Comparison of ENCODE assay signal across 15 cellular contexts in genomic region chr2:20539776-20540586, GRCh38.
A peak's percentile ranks its signal among the peaks of the same experiment; 100 is the strongest.
DNase-seq lines count a peak whose midpoint lies in the region; ATAC-seq and TF ChIP-seq lines count a peak whose summit lies in the region.
"Had no signal": no experiment of that assay in that cellular context is flagged by ENCODE, and none has a peak within 500 bp of the region (broad histone marks: within the 10 kb centered on the region; RNA-seq: fewer than 3 reads in every experiment).

No MANE protein-coding gene starts in this region.

- TF ChIP-seq POLR2A in esophagus muscularis mucosa (IDR thresholded peaks at IDR 0.05; ENCODE audit: low read depth), result no peak

- intact Hi-C loops in esophagus muscularis mucosa (cut with DNase I), result no loop called here

- H3K36me3 Mint-ChIP-seq in HFFc6 (ENCODE audit: low read depth), result no peaks in the 10 kb centered on the region

- H3K27ac Mint-ChIP-seq in HFFc6, result peak overlapping the region; percentile 36; the same call in 1 of the 2 replicates
- H3K27ac Mint-ChIP-seq: activated T-cell treated with anti-CD3 and anti-CD28 coated beads, Interleukin-2, amount 50 U/mL, for 24 hours; B cell had no signal

- no peak overlapping the region for H3K4me3 ChIP-seq in ACC112 (ENCODE audit: low read depth, low read length)
- H3K4me3 ChIP-seq in esophagus muscularis mucosa, result no peak overlapping the region
- no peak overlapping the region for H3K4me3 ChIP-seq in osteoblast (ENCODE audit: insufficient read depth, low read length)
- H3K4me3 ChIP-seq: PC-9 had no signal

- DNase-seq in HFFc6 (no peak), esophagus muscularis mucosa (ENCODE audit: extremely low spot score) (no peak), osteoblast (ENCODE audit: insufficient read length, low spot score, missing footprints) (peak; percentile 83), NCI-H226 (no peak), NCI-H128 (lab: John Stamatoyannopoulos, UW; ENCODE audit: unreplicated experiment) (no peak)
- DNase-seq: activated CD4-positive, alpha-beta T cell treated with anti-CD3 and anti-CD28 coated beads for 1 hour; activated T-cell treated with anti-CD3 and anti-CD28 coated beads, Interleukin-2, amount 50 U/mL, for 24 hours; GOT3; islet precursor cell had no signal

- 90% methylated on average over 21 of the region's 26 CpGs for WGBS in esophagus muscularis mucosa

- H3K36me3 ChIP-seq in ACC112 (ENCODE audit: insufficient read depth, low read length), result no peaks in the 10 kb centered on the region
- no peaks in the 10 kb centered on the region for H3K36me3 ChIP-seq in esophagus muscularis mucosa
- H3K36me3 ChIP-seq in osteoblast (ENCODE audit: insufficient read depth, low read length), result no peaks in the 10 kb centered on the region

- H3K9me3 Mint-ChIP-seq in HFFc6, result no peaks in the 10 kb centered on the region
- H3K9me3 Mint-ChIP-seq: activated T-cell treated with anti-CD3 and anti-CD28 coated beads, Interleukin-2, amount 50 U/mL, for 24 hours; neural crest cell had no signal

- peaks cover 20% of the 10 kb centered on the region for H3K27me3 Mint-ChIP-seq in HFFc6 (ENCODE audit: insufficient read depth)

- H3K9me3 ChIP-seq in esophagus muscularis mucosa (no peaks in the 10 kb centered on the region), osteoblast (ENCODE audit: low read depth, low read length) (no peaks in the 10 kb centered on the region)

- H3K79me2 ChIP-seq in ACC112 (ENCODE audit: control insufficient read depth, insufficient read depth, low read length, unreplicated experiment), result no peaks in the 10 kb centered on the region
- no peaks in the 10 kb centered on the region for H3K79me2 ChIP-seq in osteoblast (ENCODE audit: insufficient read depth, low read length)

- TF ChIP-seq EP300 in esophagus muscularis mucosa (IDR thresholded peaks at IDR 0.05), result peak; percentile 30

- peak overlapping the region; percentile 17; the same call in 1 of the 2 replicates for H3K27ac ChIP-seq in ACC112 (ENCODE audit: low read depth, low read length)
- H3K27ac ChIP-seq in esophagus muscularis mucosa (replicated peaks in 1 of 4), result peak overlapping the region; percentile 10 to 57 (median 37)
- H3K27ac ChIP-seq in osteoblast (ENCODE audit: low read depth, low read length), result no peak overlapping the region
- H3K27ac ChIP-seq: PC-9 had no signal

- H2AFZ ChIP-seq in ACC112 (ENCODE audit: low read length, unreplicated experiment) (no peak overlapping the region), osteoblast (ENCODE audit: low read length) (no peak overlapping the region)
- H2AFZ ChIP-seq: PC-9 had no signal

- no peak overlapping the region for H3K4me3 Mint-ChIP-seq in HFFc6
- H3K4me3 Mint-ChIP-seq: activated T-cell treated with anti-CD3 and anti-CD28 coated beads, Interleukin-2, amount 50 U/mL, for 24 hours; B cell; neural crest cell had no signal

- H3K27me3 ChIP-seq in ACC112 (ENCODE audit: insufficient read depth, low read length) (no peaks in the 10 kb centered on the region), esophagus muscularis mucosa (no peaks in the 10 kb centered on the region), osteoblast (ENCODE audit: insufficient read depth, low read length) (no peaks in the 10 kb centered on the region)

- peaks cover 13% of the 10 kb centered on the region for H3K4me1 Mint-ChIP-seq in HFFc6 (ENCODE audit: low read depth)
- H3K4me1 Mint-ChIP-seq: B cell had no signal

- TF ChIP-seq CTCF in HFFc6 (IDR thresholded peaks at IDR 0.05) (no peak), esophagus muscularis mucosa (IDR thresholded peaks at IDR 0.05) (no peak), osteoblast (IDR thresholded peaks at IDR 0.05; ENCODE audit: extremely low read depth, low read depth, low read length) (no peak)

- H3K4me1 ChIP-seq in ACC112 (ENCODE audit: control insufficient read depth, insufficient read depth, low read length, unreplicated experiment) (peaks cover 18% of the 10 kb centered on the region), esophagus muscularis mucosa (peaks cover 0 to 12% (median 7%) of the 10 kb centered on the region in 4 donors), osteoblast (ENCODE audit: insufficient read depth, low read length) (no peaks in the 10 kb centered on the region)

- H4K20me1 ChIP-seq in osteoblast (ENCODE audit: insufficient read depth, low read length), result no peaks in the 10 kb centered on the region

- ATAC-seq in HG02852 (IDR thresholded peaks at IDR 0.05; ENCODE audit: unreplicated experiment) (no peak), HG03354 (IDR thresholded peaks at IDR 0.05; ENCODE audit: poor library complexity, severe bottlenecking, unreplicated experiment) (no peak)

- H3K4me2 ChIP-seq in osteoblast (ENCODE audit: insufficient read depth, low read length), result no peak overlapping the region
- H3K4me2 ChIP-seq: PC-9 had no signal
